11 cellular contexts compared by ENCODE assay signal in the genomic region with DNA sequence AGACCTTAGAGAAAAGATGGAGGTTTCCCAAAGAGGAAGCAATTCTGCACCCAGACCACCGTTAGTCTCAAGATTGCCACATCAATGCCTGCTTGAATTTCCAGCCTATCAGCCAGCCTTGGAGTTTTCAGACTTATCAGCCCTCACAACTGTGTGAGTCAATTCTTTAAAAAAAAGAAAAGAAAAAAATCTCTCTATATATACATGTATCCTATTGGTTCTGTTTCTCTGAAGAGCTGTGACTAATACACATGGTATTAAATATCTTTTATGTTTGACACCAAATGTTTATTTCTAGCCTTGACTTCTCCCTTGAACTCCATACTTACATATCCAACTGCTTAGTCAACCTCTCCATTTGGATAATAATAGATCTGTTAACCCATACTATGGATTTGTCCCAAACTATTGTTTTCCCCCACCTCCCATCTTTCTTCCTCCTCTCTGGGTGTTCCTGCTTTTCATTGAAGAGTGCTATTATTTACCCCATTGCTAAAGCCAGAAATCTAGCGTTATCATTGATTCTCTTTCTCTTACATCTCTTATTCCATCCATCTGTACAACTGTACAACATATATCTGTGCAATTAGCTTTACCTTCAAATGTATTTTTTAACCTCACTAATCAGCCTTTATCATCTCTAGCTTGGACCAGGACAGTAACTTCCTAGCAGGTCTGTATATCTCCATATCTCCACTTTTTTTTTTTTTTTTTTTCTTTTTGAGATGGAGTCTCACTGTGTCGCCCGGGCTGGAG. TPM values are rescaled to one million over a fixed set of nuclear protein-coding genes. Genes with fewer than 3 reads are reported as not detected.
DNase-seq lines count a peak whose midpoint lies in the region; ATAC-seq, FAIRE-seq and TF ChIP-seq lines count a peak whose summit lies in the region.
"Had no signal": no experiment of that assay in that cellular context is flagged by ENCODE, and none has a peak within 500 bp of the region (broad histone marks: within the 10 kb centered on the region; RNA-seq: fewer than 3 reads in every experiment).

No MANE protein-coding gene starts in this region.

- peak; percentile 63 for DNase-seq in COLO829 (ENCODE audit: low spot score)
- no peak for DNase-seq in ascending aorta (ENCODE audit: low spot score in 2 of 2)
- no peak for DNase-seq in lung (ENCODE audit: low spot score)
- no peak for DNase-seq in GM19239 (ENCODE audit: insufficient read length, low spot score)
- no peak for DNase-seq in tibial nerve (ENCODE audit: low spot score in 2 of 2)
- DNase-seq in lower lobe of right lung: no peak
- DNase-seq: right lobe of liver, T-helper 9 cell had no signal

- H3K79me2 ChIP-seq in Loucy (ENCODE audit: insufficient read depth, low read length): no peaks in the 10 kb centered on the region

- no peaks in the 10 kb centered on the region for H3K36me3 ChIP-seq in Loucy (ENCODE audit: insufficient read depth, low read length)
- H3K36me3 ChIP-seq in ascending aorta: no peaks in the 10 kb centered on the region
- no peaks in the 10 kb centered on the region for H3K36me3 ChIP-seq in lung (ENCODE audit: control insufficient read depth in 2 of 2, insufficient read depth in 2 of 2, low read length in 2 of 2)
- H3K36me3 ChIP-seq in tibial nerve: no peaks in the 10 kb centered on the region
- no peaks in the 10 kb centered on the region for H3K36me3 ChIP-seq in lower lobe of right lung
- H3K36me3 ChIP-seq: right lobe of liver had no signal

- no peak overlapping the region for H3K4me3 ChIP-seq in Loucy (ENCODE audit: low read length, poor library complexity, severe bottlenecking)
- no peak overlapping the region for H3K4me3 ChIP-seq in ascending aorta
- H3K4me3 ChIP-seq in lung: no peak overlapping the region
- H3K4me3 ChIP-seq in tibial nerve: no peak overlapping the region
- H3K4me3 ChIP-seq in lower lobe of right lung: no peak overlapping the region
- H3K4me3 ChIP-seq: right lobe of liver had no signal

- H3K9me2 ChIP-seq in Loucy (replicated peaks; ENCODE audit: low read depth, low read length): no peaks in the 10 kb centered on the region

- 53 to 65% methylated on average over 2 to 4 of the region's 4 CpGs for WGBS in lung, 2 donors
- 67 to 78% methylated on average over 4 of the region's 4 CpGs for WGBS in tibial nerve, 2 donors

- no peaks in the 10 kb centered on the region for H3K27me3 ChIP-seq in Loucy (ENCODE audit: insufficient read depth, low read length, poor library complexity, severe bottlenecking)
- no peaks in the 10 kb centered on the region for H3K27me3 ChIP-seq in ascending aorta
- no peaks in the 10 kb centered on the region for H3K27me3 ChIP-seq in lung (ENCODE audit: control insufficient read depth, insufficient read depth)
- H3K27me3 ChIP-seq in tibial nerve: no peaks in the 10 kb centered on the region
- H3K27me3 ChIP-seq in lower lobe of right lung (ENCODE audit: low read depth): no peaks in the 10 kb centered on the region
- H3K27me3 ChIP-seq: right lobe of liver had no signal

- H3K4me2 ChIP-seq in Loucy (ENCODE audit: low read depth, low read length, poor library complexity, severe bottlenecking): no peak overlapping the region

- ATAC-seq in lung (ENCODE audit: insufficient read depth, low FRiP score) (peak; percentile 60), GM19397 (IDR thresholded peaks at IDR 0.05; ENCODE audit: unreplicated experiment) (no peak), lower lobe of right lung (no peak)
- ATAC-seq: stimulated activated memory B cell treated with anti-CD40 and anti-IgM and Interleukin-4, amounts not matched to agents 10 μg/mL and 1 μg/mL and 100 μg/mL, for 72 hours had no signal

- H3K9me3 ChIP-seq in Loucy (ENCODE audit: insufficient read depth, low read depth, low read length) (no peaks in the 10 kb centered on the region), ascending aorta (no peaks in the 10 kb centered on the region), lung (ENCODE audit: control insufficient read depth in 2 of 2, insufficient read depth in 1 of 2, low read length in 1 of 2) (no peaks in the 10 kb centered on the region), tibial nerve (no peaks in the 10 kb centered on the region), lower lobe of right lung (no peaks in the 10 kb centered on the region)
- H3K9me3 ChIP-seq: right lobe of liver had no signal

- no peak overlapping the region for H3K9ac ChIP-seq in Loucy (ENCODE audit: low read depth, low read length, poor library complexity, severe bottlenecking)

- FAIRE-seq in GM19239 (lab: Jason Lieb, UNC): no peak

- H2AFZ ChIP-seq in Loucy (ENCODE audit: low read length): 0 out of 2 replicates have a peak overlapping the region, but pooled peaks have one; percentile 4

- no peak for TF ChIP-seq EP300 in tibial nerve (IDR thresholded peaks at IDR 0.05)

- intact Hi-C loops in ascending aorta (cut with DNase I): no loop called here
- intact Hi-C loops in lower lobe of right lung (cut with DNase I): no loop called here

- no peaks in the 10 kb centered on the region for H3F3A ChIP-seq in Loucy (ENCODE audit: low read depth)

- H4K20me1 ChIP-seq in Loucy (ENCODE audit: insufficient read depth, low read length, poor library complexity, severe bottlenecking): no peaks in the 10 kb centered on the region

- TF ChIP-seq POLR2A in tibial nerve (IDR thresholded peaks at IDR 0.05): no peak

- TF ChIP-seq CTCF in Loucy (conservative IDR thresholded peaks at IDR 0.05; ENCODE audit: low read length) (no peak), ascending aorta (IDR thresholded peaks at IDR 0.05) (no peak), lung (IDR thresholded peaks at IDR 0.05; ENCODE audit: control extremely low read depth, extremely low read depth) (no peak), tibial nerve (IDR thresholded peaks at IDR 0.05) (no peak), lower lobe of right lung (IDR thresholded peaks at IDR 0.05) (no peak)

- H3K27ac ChIP-seq in ascending aorta: peak overlapping the region; percentile 86 to 91
- no peak overlapping the region for H3K27ac ChIP-seq in lung (ENCODE audit: low read depth in 1 of 2, low read length in 1 of 2)
- no peak overlapping the region for H3K27ac ChIP-seq in tibial nerve
- H3K27ac ChIP-seq in lower lobe of right lung: no peak overlapping the region
- H3K27ac ChIP-seq: right lobe of liver had no signal

- peaks cover 3% of the 10 kb centered on the region for H3K4me1 ChIP-seq in Loucy (ENCODE audit: insufficient read depth, low read length, poor library complexity, severe bottlenecking)
- peaks cover 11 to 27% of the 10 kb centered on the region in 2 donors for H3K4me1 ChIP-seq in ascending aorta
- peaks cover 1 to 6% of the 10 kb centered on the region in 2 donors for H3K4me1 ChIP-seq in lung (ENCODE audit: control insufficient read depth in 2 of 2, insufficient read depth in 2 of 2, low read length in 2 of 2)
- H3K4me1 ChIP-seq in tibial nerve: peaks cover 0 to 7% (median 4%) of the 10 kb centered on the region in 4 donors
- H3K4me1 ChIP-seq in lower lobe of right lung: peaks cover 8% of the 10 kb centered on the region

RNA-seq across cellular contexts. Expression of a gene that starts 22.7 kb away (rescaled TPM):
- total RNA-seq in ascending aorta (1.4 TPM), lung (10 to 100 TPM in 1 of 2 donors, 1 to 10 TPM in 1; 7.4 to 16.6 TPM), tibial nerve (10 to 100 TPM in 2 of 4 donors, 1 to 10 TPM in 2; 9.6 to 13.2 (median 10.0) TPM), lower lobe of right lung (3.3 TPM)
- 1 to 10 TPM in 1 of 2 donors, under 1 TPM in 1; 0.89 to 1.6 TPM for polyA plus RNA-seq in lung

Comparison
In these comparisons a context has a peak if more than half of its experiments do, and no peak if none do; other contexts are left out.
1. H3K27ac ChIP-seq: peak in ascending aorta (2 of 2); none in lung (0 of 2), tibial nerve (0 of 4) and lower lobe of right lung (single experiment).